ENCODE assay signal across 24 cellular contexts in the genomic region with DNA sequence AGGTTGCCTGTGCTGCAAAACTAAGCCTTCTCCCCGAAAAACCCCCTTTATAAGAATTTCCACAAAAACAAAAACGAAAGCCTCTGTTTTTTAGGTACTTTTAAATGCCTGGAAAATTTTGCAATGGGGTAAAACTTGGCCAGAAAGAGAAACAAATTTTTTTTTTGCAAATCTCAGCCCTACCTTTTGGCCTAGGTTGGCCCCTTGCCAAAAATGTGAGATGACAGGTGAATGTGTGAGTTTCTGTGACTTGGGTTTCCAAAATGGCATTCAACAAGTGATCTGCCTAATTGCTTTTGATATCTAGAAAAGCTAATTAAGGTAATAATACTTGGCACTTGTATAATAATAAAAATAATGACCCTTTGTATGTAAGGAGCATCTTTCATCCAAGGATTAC. TPM values are rescaled to one million over a fixed set of nuclear protein-coding genes. Genes with fewer than 3 reads are reported as not detected.
"Had no signal": no experiment of that assay in that cellular context is flagged by ENCODE, and none has a peak within 500 bp of the region (broad histone marks: within the 10 kb centered on the region; RNA-seq: fewer than 3 reads in every experiment).

No MANE protein-coding gene starts in this region.

- FAIRE-seq: HTR-8/SVneo had no signal

- H3K27ac ChIP-seq: HL-60, SJSA1, SK-N-MC had no signal

- H3K4me1 ChIP-seq: SJSA1 had no signal

- DNase-seq: Karpas-422; KG1; MG63; NCI-H1092; NCI-H1436; NCI-H187; NCI-H2029; NCI-H2081 treated with DMSO at 0.1 percent for 48 hours; NCI-H2171; NCI-H226; NCI-H446; NCI-H510A; NCI-H524 treated with DMSO at 0.1 percent for 48 hours; NCI-H69; NK-92 treated with Interleukin-12 subunit alpha and Interleukin-12 subunit beta, amount 100 ng/mL, for 24 hours; PC-3; Right ventricle myocardium superior; SIG-M5 had no signal

- H3K27me3 ChIP-seq: MG63, SJSA1 had no signal

- H3K36me3 ChIP-seq: MG63, SJSA1 had no signal

- H3K4me3 ChIP-seq: MG63, SJSA1, SK-N-MC had no signal

- H3K9me3 ChIP-seq: MG63, SJSA1 had no signal

- ATAC-seq: Panc1, PC-3 had no signal

RNA-seq across cellular contexts. Expression of a gene that starts 48.4 kb away (rescaled TPM):
- total RNA-seq: OCI-LY7, SJSA1 had no signal
